ENCODE assay signal across 9 cellular contexts in genomic region chr5:172870261-172870806, GRCh38. TPM values are rescaled to one million over a fixed set of nuclear protein-coding genes. Genes with fewer than 3 reads are reported as not detected.
DNase-seq lines count a peak whose midpoint lies in the region; ATAC-seq and TF ChIP-seq lines count a peak whose summit lies in the region.
"Had no signal": no experiment of that assay in that cellular context is flagged by ENCODE, and none has a peak within 500 bp of the region (broad histone marks: within the 10 kb centered on the region; RNA-seq: fewer than 3 reads in every experiment).

No MANE protein-coding gene starts in this region.

- no peak overlapping the region for H2AFZ ChIP-seq in PC-3 (ENCODE audit: low read length)

- H3K9me3 ChIP-seq in PC-3 (ENCODE audit: low read length) = no peaks in the 10 kb centered on the region
- H3K9me3 ChIP-seq in naive thymus-derived CD4-positive, alpha-beta T cell (ENCODE audit: control insufficient read depth in 2 of 3, low read length in 3 of 3) = no peaks in the 10 kb centered on the region

- POLR2A ChIA-PET in PC-3 (lab: Charles Lee; ENCODE audit: unreplicated experiment) = interaction anchor here (0.6 kb wide), 1 partner anchor 72 kb away, joined by 3 read pairs; no protein-coding TSS in a partner anchor
- POLR2A ChIA-PET in naive thymus-derived CD4-positive, alpha-beta T cell (lab: Charles Lee) = no interaction called here
- POLR2A ChIA-PET in activated CD8-positive, alpha-beta T cell treated with anti-CD3 and anti-CD28 coated beads for 36 hours (lab: Charles Lee) = no interaction called here

- no peaks in the 10 kb centered on the region for H3K9me3 Mint-ChIP-seq in naive thymus-derived CD4-positive, alpha-beta T cell
- H3K9me3 Mint-ChIP-seq in activated CD8-positive, alpha-beta T cell treated with anti-CD3 and anti-CD28 coated beads for 36 hours = no peaks in the 10 kb centered on the region
- no peaks in the 10 kb centered on the region for H3K9me3 Mint-ChIP-seq in progenitor cell of endocrine pancreas (ENCODE audit: low read depth)

- no TSS peak for BruUV-seq in PC-3 (replicated peaks; lab: Mats Ljungman, UMichigan)

- DNase-seq in 8988T = peak; percentile 53
- peak; percentile 91 for DNase-seq in PC-3
- DNase-seq in epithelial cell of prostate (ENCODE audit: low read depth, low spot score) = peak; percentile 68
- no peak for DNase-seq in naive thymus-derived CD4-positive, alpha-beta T cell
- DNase-seq in NCI-H2081 (lab: John Stamatoyannopoulos, UW) = no peak
- DNase-seq in activated CD8-positive, alpha-beta T cell treated with anti-CD3 and anti-CD28 coated beads for 36 hours = no peak
- no peak for DNase-seq in NCI-H1105 (lab: John Stamatoyannopoulos, UW)
- no peak for DNase-seq in progenitor cell of endocrine pancreas (ENCODE audit: low spot score, unreplicated experiment)

- H3K4me1 Mint-ChIP-seq in naive thymus-derived CD4-positive, alpha-beta T cell = peaks cover 13 to 46% (median 37%) of the 10 kb centered on the region in 7 donors
- H3K4me1 Mint-ChIP-seq in activated CD8-positive, alpha-beta T cell treated with anti-CD3 and anti-CD28 coated beads for 36 hours (ENCODE audit: low read depth) = peaks cover 28% of the 10 kb centered on the region
- H3K4me1 Mint-ChIP-seq in progenitor cell of endocrine pancreas (ENCODE audit: low read depth) = peaks cover 3% of the 10 kb centered on the region

- no peaks in the 10 kb centered on the region for H3K27me3 Mint-ChIP-seq in naive thymus-derived CD4-positive, alpha-beta T cell
- H3K27me3 Mint-ChIP-seq in activated CD8-positive, alpha-beta T cell treated with anti-CD3 and anti-CD28 coated beads for 36 hours = no peaks in the 10 kb centered on the region
- no peaks in the 10 kb centered on the region for H3K27me3 Mint-ChIP-seq in progenitor cell of endocrine pancreas

- intact Hi-C loops in PC-3 (cut with micrococcal nuclease) = loop anchor here (1.0 kb wide), 1 partner anchor 157 kb away; no protein-coding TSS in a partner anchor
- intact Hi-C loops in naive thymus-derived CD4-positive, alpha-beta T cell (cut with micrococcal nuclease) = no loop called here
- intact Hi-C loops in activated CD8-positive, alpha-beta T cell treated with anti-CD3 and anti-CD28 coated beads for 36 hours (cut with micrococcal nuclease) = no loop called here

- H3K79me2 ChIP-seq in PC-3 (ENCODE audit: low read length) = peaks cover 45% of the 10 kb centered on the region

- no peak overlapping the region for H3K4me3 Mint-ChIP-seq in naive thymus-derived CD4-positive, alpha-beta T cell
- no peak overlapping the region for H3K4me3 Mint-ChIP-seq in activated CD8-positive, alpha-beta T cell treated with anti-CD3 and anti-CD28 coated beads for 36 hours
- no peak overlapping the region for H3K4me3 Mint-ChIP-seq in progenitor cell of endocrine pancreas (ENCODE audit: low read depth)

- H3K4me1 ChIP-seq in PC-3 (ENCODE audit: insufficient read depth, low read length) = peaks cover 48% of the 10 kb centered on the region
- H3K4me1 ChIP-seq in naive thymus-derived CD4-positive, alpha-beta T cell (ENCODE audit: control insufficient read depth in 2 of 2, insufficient read depth in 2 of 2, low read length in 2 of 2) = no peaks in the 10 kb centered on the region

- H3K9ac ChIP-seq in PC-3 (ENCODE audit: low read length) = peak overlapping the region; percentile 91

- H3K36me3 ChIP-seq in PC-3 (ENCODE audit: low read depth, low read length) = no peaks in the 10 kb centered on the region
- H3K36me3 ChIP-seq in naive thymus-derived CD4-positive, alpha-beta T cell (ENCODE audit: control insufficient read depth in 2 of 3, insufficient read depth in 3 of 3, low read length in 3 of 3) = no peaks in the 10 kb centered on the region

- H3K36me3 Mint-ChIP-seq in naive thymus-derived CD4-positive, alpha-beta T cell = peaks cover 0 to 4% (median 0%) of the 10 kb centered on the region in 5 donors
- no peaks in the 10 kb centered on the region for H3K36me3 Mint-ChIP-seq in activated CD8-positive, alpha-beta T cell treated with anti-CD3 and anti-CD28 coated beads for 36 hours (ENCODE audit: low read depth)
- H3K36me3 Mint-ChIP-seq in progenitor cell of endocrine pancreas (ENCODE audit: insufficient read depth) = peaks cover 1% of the 10 kb centered on the region

- H3K4me2 ChIP-seq in PC-3 (ENCODE audit: low read length) = peak overlapping the region; percentile 83

- H3K27ac Mint-ChIP-seq in naive thymus-derived CD4-positive, alpha-beta T cell = no peak overlapping the region
- H3K27ac Mint-ChIP-seq in activated CD8-positive, alpha-beta T cell treated with anti-CD3 and anti-CD28 coated beads for 36 hours = no peak overlapping the region
- H3K27ac Mint-ChIP-seq in progenitor cell of endocrine pancreas = no peak overlapping the region

- ATAC-seq in PC-3 = peak; percentile 60
- peak; percentile 63 for ATAC-seq in naive thymus-derived CD4-positive, alpha-beta T cell
- no peak for ATAC-seq in activated CD8-positive, alpha-beta T cell treated with anti-CD3 and anti-CD28 coated beads for 36 hours
- ATAC-seq: activated CD4-positive, CD25-positive, alpha-beta regulatory T cell treated with anti-CD3 and anti-CD28 coated beads, Interleukin-2, amount 50 U/mL, for 24 hours had no signal

- CTCF ChIA-PET in PC-3 (lab: Charles Lee) = interaction anchor here (0.5 to 0.6 kb wide), 2 partner anchors 160 to 584 kb away, joined by 4 to 7 read pairs; no protein-coding TSS in a partner anchor
- CTCF ChIA-PET in naive thymus-derived CD4-positive, alpha-beta T cell (lab: Charles Lee) = no interaction called here
- CTCF ChIA-PET in activated CD8-positive, alpha-beta T cell treated with anti-CD3 and anti-CD28 coated beads for 36 hours (lab: Charles Lee) = interaction anchor here (1.4 kb wide), 1 partner anchor 63 kb away, joined by 5 read pairs; no protein-coding TSS in a partner anchor

- peaks cover 4% of the 10 kb centered on the region for H3F3A ChIP-seq in PC-3 (ENCODE audit: low read length, unreplicated experiment)

- H3K27me3 ChIP-seq in PC-3 (ENCODE audit: low read length) = no peaks in the 10 kb centered on the region
- H3K27me3 ChIP-seq in naive thymus-derived CD4-positive, alpha-beta T cell (ENCODE audit: control insufficient read depth in 2 of 2, insufficient read depth in 2 of 2, low read length in 2 of 2) = no peaks in the 10 kb centered on the region

- no peaks in the 10 kb centered on the region for H3K9me2 ChIP-seq in PC-3 (replicated peaks; ENCODE audit: low read length)

- H4K20me1 ChIP-seq in PC-3 (ENCODE audit: low read length) = no peaks in the 10 kb centered on the region

- TF ChIP-seq CTCF in PC-3 (conservative IDR thresholded peaks at IDR 0.05; ENCODE audit: low read depth, low read length) (no peak), progenitor cell of endocrine pancreas (IDR thresholded peaks at IDR 0.05; ENCODE audit: unreplicated experiment) (no peak)
- TF ChIP-seq CTCF in activated CD8-positive, alpha-beta T cell treated with anti-CD3 and anti-CD28 coated beads for 36 hours (IDR thresholded peaks at IDR 0.05) = no peak

- H3K4me3 ChIP-seq in PC-3 (ENCODE audit: low read length) = no peak overlapping the region
- no peak overlapping the region for H3K4me3 ChIP-seq in naive thymus-derived CD4-positive, alpha-beta T cell (ENCODE audit: low read length)

- H3K27ac ChIP-seq in PC-3 (ENCODE audit: low read length) (peak overlapping the region; percentile 99), epithelial cell of prostate (peak overlapping the region; percentile 94)
- no peak overlapping the region for H3K27ac ChIP-seq in naive thymus-derived CD4-positive, alpha-beta T cell (ENCODE audit: low read depth, low read length)

RNA-seq across cellular contexts. Expression of gene ERGIC1, which starts 36.3 kb away (rescaled TPM):
- total RNA-seq in PC-3 (2014; rRNA removed) = 124 and 148 TPM in 2 replicates
- 10 to 100 TPM; 44.4 to 71.3 (median 53.5) TPM for total RNA-seq in naive thymus-derived CD4-positive, alpha-beta T cell
- 10 to 100 TPM; 18.3 to 18.9 TPM for polyA plus RNA-seq in naive thymus-derived CD4-positive, alpha-beta T cell
- 10 to 100 TPM; 56.1 to 57.0 TPM for total RNA-seq in activated CD8-positive, alpha-beta T cell treated with anti-CD3 and anti-CD28 coated beads for 36 hours
- total RNA-seq in progenitor cell of endocrine pancreas = 150 and 158 TPM in 2 replicates

Comparison
In these comparisons a context has a peak if more than half of its experiments do, and no peak if none do; other contexts are left out.
1. DNase-seq: peak in 8988T (single experiment), PC-3 (single experiment) and epithelial cell of prostate (single experiment); none in naive thymus-derived CD4-positive, alpha-beta T cell (0 of 9), NCI-H2081 (0 of 2), activated CD8-positive, alpha-beta T cell treated with anti-CD3 and anti-CD28 coated beads for 36 hours (single experiment), NCI-H1105 (single experiment) and progenitor cell of endocrine pancreas (single experiment).